ENCODE assay signal across 1 cellular context in the genomic region with DNA sequence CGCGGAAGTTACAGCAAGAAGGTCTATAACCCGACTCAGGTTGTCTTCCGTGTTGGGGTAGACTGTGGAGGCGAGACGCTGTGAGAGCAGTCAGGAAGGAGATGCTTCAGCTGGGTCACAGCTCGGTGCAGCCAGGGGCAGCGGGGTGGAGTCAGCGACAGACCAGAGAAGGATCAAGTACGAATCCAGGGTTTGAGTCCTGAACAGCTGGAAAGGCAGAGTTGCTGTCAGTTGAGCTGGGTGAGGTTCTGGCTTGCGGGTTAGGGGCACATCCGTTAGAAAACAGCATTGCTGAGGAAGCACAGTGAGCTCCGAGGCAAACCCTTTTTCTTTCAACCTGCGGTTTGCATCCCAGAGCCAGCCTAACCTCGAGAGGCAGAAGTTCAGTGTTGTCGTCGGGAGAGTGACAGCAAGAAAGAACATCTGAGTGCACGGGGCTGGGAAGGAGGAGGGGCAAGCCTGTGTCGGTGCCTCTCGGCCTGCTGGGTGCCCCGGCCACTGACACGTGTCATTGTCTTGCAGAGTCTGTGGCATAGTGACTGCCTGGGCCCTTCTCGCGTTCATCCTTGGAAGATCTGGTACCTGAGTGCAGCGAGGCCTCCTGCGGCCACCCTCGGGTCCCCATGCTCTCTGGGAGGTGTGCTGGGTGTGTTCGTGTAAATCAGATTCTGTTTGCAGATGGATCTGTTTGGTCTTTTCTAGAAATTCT.
TF ChIP-seq lines count a peak whose summit lies in the region.

No MANE protein-coding gene starts in this region.

TF ChIP-seq in HepG2, 621 proteins besides CTCF, POLR2A, EP300 and RAD21 (continued from another document):
- TF ChIP-seq TMF1 (CRISPR knock-in tag; IDR thresholded peaks at IDR 0.05; ENCODE audit: low read depth) (no peak), ZNF552 (CRISPR knock-in tag; IDR thresholded peaks at IDR 0.05; ENCODE audit: borderline replicate concordance) (0 out of 2 replicates have a peak, but pooled peaks have one; percentile 44), SALL1 (CRISPR knock-in tag; IDR thresholded peaks at IDR 0.05) (0 out of 2 replicates have a peak, but pooled peaks have one; percentile 20), RXRA (CRISPR knock-in tag; IDR thresholded peaks at IDR 0.05) (0 out of 2 replicates have a peak, but pooled peaks have one; percentile 18), RNF2 (conservative IDR thresholded peaks at IDR 0.05; ENCODE audit: low read depth) (0 out of 2 replicates have a peak, but pooled peaks have one; percentile 43), KDM5B (CRISPR knock-in tag; IDR thresholded peaks at IDR 0.05; ENCODE audit: borderline replicate concordance) (peak; percentile 38; the same call in 1 of the 2 replicates), ZSCAN20 (CRISPR knock-in tag; IDR thresholded peaks at IDR 0.05; ENCODE audit: borderline replicate concordance) (no peak), ZKSCAN1 (IDR thresholded peaks at IDR 0.05; ENCODE audit: low read length) (no peak), KMT2B (CRISPR knock-in tag; IDR thresholded peaks at IDR 0.05) (no peak), SAP130 (CRISPR knock-in tag; IDR thresholded peaks at IDR 0.05; ENCODE audit: low read depth) (no peak; the same call in 1 of the 2 replicates), SP4 (CRISPR knock-in tag; IDR thresholded peaks at IDR 0.05) (peak; percentile 17; the same call in 1 of the 2 replicates), KLF6 (CRISPR knock-in tag; IDR thresholded peaks at IDR 0.05) (no peak), BORCS8-MEF2B (CRISPR knock-in tag; IDR thresholded peaks at IDR 0.05) (0 out of 2 replicates have a peak, but pooled peaks have one; percentile 32), ZNF484 (CRISPR knock-in tag; IDR thresholded peaks at IDR 0.05; ENCODE audit: borderline replicate concordance, low read depth) (no peak), ZNF772 (CRISPR knock-in tag; IDR thresholded peaks at IDR 0.05) (no peak), GABPB1 (CRISPR knock-in tag; IDR thresholded peaks at IDR 0.05) (peak; percentile 41), XBP1 (CRISPR knock-in tag; IDR thresholded peaks at IDR 0.05) (no peak), KDM3A (CRISPR knock-in tag; IDR thresholded peaks at IDR 0.05; ENCODE audit: low read depth) (no peak), CC2D1A (CRISPR knock-in tag; IDR thresholded peaks at IDR 0.05) (no peak), JARID2 (CRISPR knock-in tag; IDR thresholded peaks at IDR 0.05; ENCODE audit: insufficient replicate concordance) (no peak), ZSCAN21 (CRISPR knock-in tag; IDR thresholded peaks at IDR 0.05; ENCODE audit: borderline replicate concordance) (peak; percentile 43; the same call in 1 of the 2 replicates), ZNF816 (CRISPR knock-in tag; IDR thresholded peaks at IDR 0.05; ENCODE audit: borderline replicate concordance) (no peak), ZNF292 (CRISPR knock-in tag; IDR thresholded peaks at IDR 0.05; ENCODE audit: borderline replicate concordance, low read depth) (peak; percentile 52; the same call in 1 of the 2 replicates), ZNF883 (CRISPR knock-in tag; IDR thresholded peaks at IDR 0.05; ENCODE audit: not compliant biosample characterization) (no peak), HNRNPLL (IDR thresholded peaks at IDR 0.05; ENCODE audit: low read depth, low read length, poor library complexity, severe bottlenecking) (no peak), HNF4G (IDR thresholded peaks at IDR 0.05; ENCODE audit: borderline replicate concordance, low read depth, low read length) (no peak), HNF4G (CRISPR knock-in tag; IDR thresholded peaks at IDR 0.05; ENCODE audit: borderline replicate concordance, low read depth) (no peak), ZNF564 (CRISPR knock-in tag; IDR thresholded peaks at IDR 0.05) (no peak), FOXJ3 (CRISPR knock-in tag; IDR thresholded peaks at IDR 0.05; ENCODE audit: borderline replicate concordance) (no peak), KLF15 (CRISPR knock-in tag; IDR thresholded peaks at IDR 0.05; ENCODE audit: borderline replicate concordance) (no peak), ZNF335 (CRISPR knock-in tag; IDR thresholded peaks at IDR 0.05) (no peak)
- TF ChIP-seq, protein P1, sequence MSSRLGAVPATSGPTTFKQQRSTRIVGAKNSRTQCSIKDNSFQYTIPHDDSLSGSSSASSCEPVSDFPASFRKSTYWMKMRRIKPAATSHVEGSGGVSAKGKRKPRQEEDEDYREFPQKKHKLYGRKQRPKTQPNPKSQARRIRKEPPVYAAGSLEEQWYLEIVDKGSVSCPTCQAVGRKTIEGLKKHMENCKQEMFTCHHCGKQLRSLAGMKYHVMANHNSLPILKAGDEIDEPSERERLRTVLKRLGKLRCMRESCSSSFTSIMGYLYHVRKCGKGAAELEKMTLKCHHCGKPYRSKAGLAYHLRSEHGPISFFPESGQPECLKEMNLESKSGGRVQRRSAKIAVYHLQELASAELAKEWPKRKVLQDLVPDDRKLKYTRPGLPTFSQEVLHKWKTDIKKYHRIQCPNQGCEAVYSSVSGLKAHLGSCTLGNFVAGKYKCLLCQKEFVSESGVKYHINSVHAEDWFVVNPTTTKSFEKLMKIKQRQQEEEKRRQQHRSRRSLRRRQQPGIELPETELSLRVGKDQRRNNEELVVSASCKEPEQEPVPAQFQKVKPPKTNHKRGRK (CRISPR knock-in tag; IDR thresholded peaks at IDR 0.05): no peak
- TF ChIP-seq, protein P2, sequence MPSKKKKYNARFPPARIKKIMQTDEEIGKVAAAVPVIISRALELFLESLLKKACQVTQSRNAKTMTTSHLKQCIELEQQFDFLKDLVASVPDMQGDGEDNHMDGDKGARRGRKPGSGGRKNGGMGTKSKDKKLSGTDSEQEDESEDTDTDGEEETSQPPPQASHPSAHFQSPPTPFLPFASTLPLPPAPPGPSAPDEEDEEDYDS (CRISPR knock-in tag; IDR thresholded peaks at IDR 0.05): no peak
- TF ChIP-seq, protein P3, sequence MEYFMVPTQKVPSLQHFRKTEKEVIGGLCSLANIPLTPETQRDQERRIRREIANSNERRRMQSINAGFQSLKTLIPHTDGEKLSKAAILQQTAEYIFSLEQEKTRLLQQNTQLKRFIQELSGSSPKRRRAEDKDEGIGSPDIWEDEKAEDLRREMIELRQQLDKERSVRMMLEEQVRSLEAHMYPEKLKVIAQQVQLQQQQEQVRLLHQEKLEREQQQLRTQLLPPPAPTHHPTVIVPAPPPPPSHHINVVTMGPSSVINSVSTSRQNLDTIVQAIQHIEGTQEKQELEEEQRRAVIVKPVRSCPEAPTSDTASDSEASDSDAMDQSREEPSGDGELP (IDR thresholded peaks at IDR 0.05; ENCODE audit: borderline replicate concordance, low read depth): no peak
- TF ChIP-seq, protein P4, sequence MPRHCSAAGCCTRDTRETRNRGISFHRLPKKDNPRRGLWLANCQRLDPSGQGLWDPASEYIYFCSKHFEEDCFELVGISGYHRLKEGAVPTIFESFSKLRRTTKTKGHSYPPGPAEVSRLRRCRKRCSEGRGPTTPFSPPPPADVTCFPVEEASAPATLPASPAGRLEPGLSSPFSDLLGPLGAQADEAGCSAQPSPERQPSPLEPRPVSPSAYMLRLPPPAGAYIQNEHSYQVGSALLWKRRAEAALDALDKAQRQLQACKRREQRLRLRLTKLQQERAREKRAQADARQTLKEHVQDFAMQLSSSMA (CRISPR knock-in tag; IDR thresholded peaks at IDR 0.05): no peak; the same call in 1 of the 2 replicates
- TF ChIP-seq, protein P5, sequence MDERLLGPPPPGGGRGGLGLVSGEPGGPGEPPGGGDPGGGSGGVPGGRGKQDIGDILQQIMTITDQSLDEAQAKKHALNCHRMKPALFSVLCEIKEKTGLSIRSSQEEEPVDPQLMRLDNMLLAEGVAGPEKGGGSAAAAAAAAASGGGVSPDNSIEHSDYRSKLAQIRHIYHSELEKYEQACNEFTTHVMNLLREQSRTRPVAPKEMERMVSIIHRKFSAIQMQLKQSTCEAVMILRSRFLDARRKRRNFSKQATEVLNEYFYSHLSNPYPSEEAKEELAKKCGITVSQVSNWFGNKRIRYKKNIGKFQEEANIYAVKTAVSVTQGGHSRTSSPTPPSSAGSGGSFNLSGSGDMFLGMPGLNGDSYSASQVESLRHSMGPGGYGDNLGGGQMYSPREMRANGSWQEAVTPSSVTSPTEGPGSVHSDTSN (CRISPR knock-in tag; IDR thresholded peaks at IDR 0.05): peak; percentile 34; the same call in 1 of the 2 replicates
- TF ChIP-seq, protein P6, sequence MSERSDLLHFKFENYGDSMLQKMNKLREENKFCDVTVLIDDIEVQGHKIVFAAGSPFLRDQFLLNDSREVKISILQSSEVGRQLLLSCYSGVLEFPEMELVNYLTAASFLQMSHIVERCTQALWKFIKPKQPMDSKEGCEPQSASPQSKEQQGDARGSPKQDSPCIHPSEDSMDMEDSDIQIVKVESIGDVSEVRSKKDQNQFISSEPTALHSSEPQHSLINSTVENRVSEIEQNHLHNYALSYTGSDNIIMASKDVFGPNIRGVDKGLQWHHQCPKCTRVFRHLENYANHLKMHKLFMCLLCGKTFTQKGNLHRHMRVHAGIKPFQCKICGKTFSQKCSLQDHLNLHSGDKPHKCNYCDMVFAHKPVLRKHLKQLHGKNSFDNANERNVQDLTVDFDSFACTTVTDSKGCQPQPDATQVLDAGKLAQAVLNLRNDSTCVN (CRISPR knock-in tag; IDR thresholded peaks at IDR 0.05; ENCODE audit: borderline replicate concordance): 0 out of 2 replicates have a peak, but pooled peaks have one; percentile 31
- TF ChIP-seq, protein P7, sequence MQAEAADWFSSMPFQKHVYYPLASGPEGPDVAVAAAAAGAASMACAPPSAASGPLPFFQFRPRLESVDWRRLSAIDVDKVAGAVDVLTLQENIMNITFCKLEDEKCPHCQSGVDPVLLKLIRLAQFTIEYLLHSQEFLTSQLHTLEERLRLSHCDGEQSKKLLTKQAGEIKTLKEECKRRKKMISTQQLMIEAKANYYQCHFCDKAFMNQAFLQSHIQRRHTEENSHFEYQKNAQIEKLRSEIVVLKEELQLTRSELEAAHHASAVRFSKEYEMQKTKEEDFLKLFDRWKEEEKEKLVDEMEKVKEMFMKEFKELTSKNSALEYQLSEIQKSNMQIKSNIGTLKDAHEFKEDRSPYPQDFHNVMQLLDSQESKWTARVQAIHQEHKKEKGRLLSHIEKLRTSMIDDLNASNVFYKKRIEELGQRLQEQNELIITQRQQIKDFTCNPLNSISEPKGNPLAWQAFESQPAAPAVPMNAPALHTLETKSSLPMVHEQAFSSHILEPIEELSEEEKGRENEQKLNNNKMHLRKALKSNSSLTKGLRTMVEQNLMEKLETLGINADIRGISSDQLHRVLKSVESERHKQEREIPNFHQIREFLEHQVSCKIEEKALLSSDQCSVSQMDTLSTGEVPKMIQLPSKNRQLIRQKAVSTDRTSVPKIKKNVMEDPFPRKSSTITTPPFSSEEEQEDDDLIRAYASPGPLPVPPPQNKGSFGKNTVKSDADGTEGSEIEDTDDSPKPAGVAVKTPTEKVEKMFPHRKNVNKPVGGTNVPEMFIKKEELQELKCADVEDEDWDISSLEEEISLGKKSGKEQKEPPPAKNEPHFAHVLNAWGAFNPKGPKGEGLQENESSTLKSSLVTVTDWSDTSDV (CRISPR knock-in tag; IDR thresholded peaks at IDR 0.05): no peak
- TF ChIP-seq, protein P8, sequence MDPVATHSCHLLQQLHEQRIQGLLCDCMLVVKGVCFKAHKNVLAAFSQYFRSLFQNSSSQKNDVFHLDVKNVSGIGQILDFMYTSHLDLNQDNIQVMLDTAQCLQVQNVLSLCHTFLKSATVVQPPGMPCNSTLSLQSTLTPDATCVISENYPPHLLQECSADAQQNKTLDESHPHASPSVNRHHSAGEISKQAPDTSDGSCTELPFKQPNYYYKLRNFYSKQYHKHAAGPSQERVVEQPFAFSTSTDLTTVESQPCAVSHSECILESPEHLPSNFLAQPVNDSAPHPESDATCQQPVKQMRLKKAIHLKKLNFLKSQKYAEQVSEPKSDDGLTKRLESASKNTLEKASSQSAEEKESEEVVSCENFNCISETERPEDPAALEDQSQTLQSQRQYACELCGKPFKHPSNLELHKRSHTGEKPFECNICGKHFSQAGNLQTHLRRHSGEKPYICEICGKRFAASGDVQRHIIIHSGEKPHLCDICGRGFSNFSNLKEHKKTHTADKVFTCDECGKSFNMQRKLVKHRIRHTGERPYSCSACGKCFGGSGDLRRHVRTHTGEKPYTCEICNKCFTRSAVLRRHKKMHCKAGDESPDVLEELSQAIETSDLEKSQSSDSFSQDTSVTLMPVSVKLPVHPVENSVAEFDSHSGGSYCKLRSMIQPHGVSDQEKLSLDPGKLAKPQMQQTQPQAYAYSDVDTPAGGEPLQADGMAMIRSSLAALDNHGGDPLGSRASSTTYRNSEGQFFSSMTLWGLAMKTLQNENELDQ (CRISPR knock-in tag; IDR thresholded peaks at IDR 0.05; ENCODE audit: borderline replicate concordance): no peak
